In the genomic region with DNA sequence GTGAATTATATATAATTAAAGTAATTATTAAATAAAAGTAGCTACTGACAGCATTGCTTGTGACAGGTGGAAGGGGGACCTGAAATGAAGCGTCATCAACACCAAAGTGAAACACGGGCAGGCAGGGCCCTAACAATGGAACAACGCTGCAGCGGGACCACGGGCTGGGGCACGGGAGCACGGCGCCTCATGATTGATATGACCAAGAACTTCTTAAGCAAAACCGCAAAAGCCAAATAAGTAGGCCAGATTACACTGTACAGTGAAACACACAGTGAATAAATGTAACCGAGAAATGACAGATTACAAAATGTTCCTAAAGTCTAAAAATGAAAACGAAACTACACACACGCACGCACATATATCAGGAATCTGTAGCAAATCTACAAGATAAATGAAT, we compare ENCODE assay signal across 19 cellular contexts.
DNase-seq lines count a peak whose midpoint lies in the region; ATAC-seq and TF ChIP-seq lines count a peak whose summit lies in the region.
"Had no signal": no experiment of that assay in that cellular context is flagged by ENCODE, and none has a peak within 500 bp of the region (broad histone marks: within the 10 kb centered on the region; RNA-seq: fewer than 3 reads in every experiment).

No MANE protein-coding gene starts in this region.

- peak; percentile 64 for ATAC-seq in activated CD4-positive, alpha-beta T cell treated with anti-CD3 and anti-CD28 coated beads for 36 hours
- no peak for ATAC-seq in left lung
- ATAC-seq: left cardiac atrium, mucosa of descending colon had no signal

- no peak overlapping the region for H2AFZ ChIP-seq in MM.1S (ENCODE audit: low read length)

- TF ChIP-seq CTCF in MM.1S (IDR thresholded peaks at IDR 0.05; ENCODE audit: low read length) (no peak), left lung (IDR thresholded peaks at IDR 0.05) (no peak)

- H3K9me3 ChIP-seq in MM.1S (replicated peaks; ENCODE audit: insufficient read depth, low read length) (no peaks in the 10 kb centered on the region), left lung (no peaks in the 10 kb centered on the region)
- H3K9me3 ChIP-seq: mucosa of descending colon, SJCRH30, testis had no signal

- H3K27ac Mint-ChIP-seq in activated CD4-positive, alpha-beta T cell treated with anti-CD3 and anti-CD28 coated beads for 36 hours = no peak overlapping the region
- H3K27ac Mint-ChIP-seq: CD4-positive, CD25-positive, alpha-beta regulatory T cell had no signal

- H3K27me3 ChIP-seq in MM.1S (replicated peaks; ENCODE audit: insufficient read depth, low read length) (no peaks in the 10 kb centered on the region), left lung (no peaks in the 10 kb centered on the region)
- H3K27me3 ChIP-seq: SJCRH30, testis had no signal

- H3F3A ChIP-seq in MM.1S (ENCODE audit: insufficient read depth, low read length) = no peaks in the 10 kb centered on the region

- H3K79me2 ChIP-seq in MM.1S (ENCODE audit: low read length) = no peaks in the 10 kb centered on the region

- no peaks in the 10 kb centered on the region for H3K9me3 Mint-ChIP-seq in activated CD4-positive, alpha-beta T cell treated with anti-CD3 and anti-CD28 coated beads for 36 hours (ENCODE audit: low read depth)

- POLR2A ChIA-PET in activated CD4-positive, alpha-beta T cell treated with anti-CD3 and anti-CD28 coated beads for 36 hours (lab: Charles Lee) = no interaction called here

- intact Hi-C loops in activated CD4-positive, alpha-beta T cell treated with anti-CD3 and anti-CD28 coated beads for 36 hours (cut with DNase I, micrococcal nuclease) = no loop called here
- intact Hi-C loops in left lung (cut with DNase I) (no loop called here), posterior vena cava (cut with DNase I) (no loop called here)

- H4K20me1 ChIP-seq in MM.1S (ENCODE audit: insufficient read depth, low read length) = no peaks in the 10 kb centered on the region

- H3K36me3 Mint-ChIP-seq in activated CD4-positive, alpha-beta T cell treated with anti-CD3 and anti-CD28 coated beads for 36 hours (ENCODE audit: low read depth) = no peaks in the 10 kb centered on the region
- H3K36me3 Mint-ChIP-seq: CD4-positive, CD25-positive, alpha-beta regulatory T cell had no signal

- DNase-seq in activated CD4-positive, alpha-beta T cell treated with anti-CD3 and anti-CD28 coated beads for 36 hours = peak; percentile 34
- no peak for DNase-seq in activated CD4-positive, alpha-beta T cell treated with anti-CD3 and anti-CD28 coated beads for 1 hour
- DNase-seq in MM.1S (no peak), left lung (no peak), posterior vena cava (ENCODE audit: low spot score) (no peak), NCI-H2196 (lab: John Stamatoyannopoulos, UW; ENCODE audit: unreplicated experiment) (no peak)
- DNase-seq in activated T-cell treated with anti-CD3 and anti-CD28 coated beads, Interleukin-2, amount 50 U/mL, for 48 hours = peak; percentile 37 to 48
- DNase-seq in stimulated activated CD4-positive, alpha-beta T cell treated with anti-CD3 and anti-CD28 coated beads, Interleukin-2, amount 100 ng/mL, for 24 hours = peak; percentile 24 to 46
- DNase-seq: 8988T; activated CD8-positive, alpha-beta memory T cell treated with anti-CD3 and anti-CD28 coated beads for 24 hours; CD4-positive, CD25-positive, alpha-beta regulatory T cell; EL; Kasumi-1; left cardiac atrium; mucosa of descending colon; NCI-H1436; NCI-H2227 treated with DMSO at 0.1 percent for 48 hours; SJCRH30; testis had no signal

- H3K4me3 ChIP-seq in MM.1S (ENCODE audit: low read length) = peak overlapping the region; percentile 27; the same call in 1 of the 2 replicates
- no peak overlapping the region for H3K4me3 ChIP-seq in left lung
- H3K4me3 ChIP-seq: mucosa of descending colon, SJCRH30, testis had no signal

- H3K4me2 ChIP-seq in MM.1S (ENCODE audit: low read depth, low read length) = peak overlapping the region; percentile 47

- no peaks in the 10 kb centered on the region for H3K4me1 ChIP-seq in MM.1S (ENCODE audit: low read length)
- no peaks in the 10 kb centered on the region for H3K4me1 ChIP-seq in left lung
- H3K4me1 ChIP-seq: SJCRH30, testis had no signal

- H3K36me3 ChIP-seq in MM.1S (replicated peaks; ENCODE audit: insufficient read depth, low read length) (no peaks in the 10 kb centered on the region), left lung (no peaks in the 10 kb centered on the region)
- H3K36me3 ChIP-seq: SJCRH30 had no signal

- no peak overlapping the region for H3K9ac ChIP-seq in MM.1S (ENCODE audit: low read length)

- H3K4me1 Mint-ChIP-seq in activated CD4-positive, alpha-beta T cell treated with anti-CD3 and anti-CD28 coated beads for 36 hours = peaks cover 2% of the 10 kb centered on the region
- H3K4me1 Mint-ChIP-seq: CD4-positive, CD25-positive, alpha-beta regulatory T cell had no signal

- peaks cover 1% of the 10 kb centered on the region for H3K27me3 Mint-ChIP-seq in activated CD4-positive, alpha-beta T cell treated with anti-CD3 and anti-CD28 coated beads for 36 hours
- H3K27me3 Mint-ChIP-seq: CD4-positive, CD25-positive, alpha-beta regulatory T cell had no signal

- no peak overlapping the region for H3K27ac ChIP-seq in MM.1S (ENCODE audit: low read length)
- H3K27ac ChIP-seq in left lung = no peak overlapping the region
- H3K27ac ChIP-seq: SJCRH30, testis had no signal

- no peaks in the 10 kb centered on the region for H3K9me2 ChIP-seq in MM.1S (replicated peaks; ENCODE audit: insufficient read depth, low read length)

- peak overlapping the region; percentile 22 for H3K4me3 Mint-ChIP-seq in activated CD4-positive, alpha-beta T cell treated with anti-CD3 and anti-CD28 coated beads for 36 hours

- CTCF ChIA-PET in activated CD4-positive, alpha-beta T cell treated with anti-CD3 and anti-CD28 coated beads for 36 hours (lab: Charles Lee) = no interaction called here

Comparison
In these comparisons a context has a peak if more than half of its experiments do, and no peak if none do; other contexts are left out.
1. DNase-seq: peak in activated CD4-positive, alpha-beta T cell treated with anti-CD3 and anti-CD28 coated beads for 36 hours (single experiment), activated T-cell treated with anti-CD3 and anti-CD28 coated beads, Interleukin-2, amount 50 U/mL, for 48 hours (2 of 2) and stimulated activated CD4-positive, alpha-beta T cell treated with anti-CD3 and anti-CD28 coated beads, Interleukin-2, amount 100 ng/mL, for 24 hours (2 of 2); none in activated CD4-positive, alpha-beta T cell treated with anti-CD3 and anti-CD28 coated beads for 1 hour (single experiment), MM.1S (single experiment), left lung (0 of 2), posterior vena cava (single experiment) and NCI-H2196 (single experiment).